7 cellular contexts compared by ENCODE assay signal in genomic region chr11:61430839-61431238, GRCh38. TPM values are rescaled to one million over a fixed set of nuclear protein-coding genes. Genes with fewer than 3 reads are reported as not detected.
DNase-seq lines count a peak whose midpoint lies in the region; TF ChIP-seq lines count a peak whose summit lies in the region.
"Not testable (repeated sequence)": the region's sequence is repeated elsewhere in the genome, so short reads cannot be mapped to it uniquely, and the experiment has no call there.

No MANE protein-coding gene starts in this region.

- H4K20me1 ChIP-seq in OCI-LY1 (ENCODE audit: insufficient read depth, low read length) = not testable (repeated sequence)

- peak overlapping the region; percentile 86 for H3K4me3 ChIP-seq in GM12865 (ENCODE audit: low read depth, low read length)
- H3K4me3 ChIP-seq in OCI-LY1 (ENCODE audit: low read depth, low read length, poor library complexity, severe bottlenecking) = peak overlapping the region; percentile 82
- peak overlapping the region; percentile 83 for H3K4me3 ChIP-seq in cardiac muscle cell
- H3K4me3 ChIP-seq in mucosa of rectum (ENCODE audit: low read length in 2 of 2) = peak overlapping the region; percentile 78 to 100
- H3K4me3 ChIP-seq in sigmoid colon = peak overlapping the region; percentile 82 to 93 (median 86)

- not testable (repeated sequence) for H3F3A ChIP-seq in OCI-LY1 (ENCODE audit: insufficient read depth, low read length)

- not testable (repeated sequence) for H3K27me3 ChIP-seq in OCI-LY1 (ENCODE audit: insufficient read depth, low read length); cardiac muscle cell; mucosa of rectum (ENCODE audit: control insufficient read depth in 2 of 2, insufficient read depth in 2 of 2, low read length in 2 of 2); sigmoid colon

- H3K4me1 Mint-ChIP-seq in activated T-cell treated with anti-CD3 and anti-CD28 coated beads, Interleukin-2, amount 50 U/mL, for 24 hours (ENCODE audit: low read depth) = peaks cover 67% of the 10 kb centered on the region
- peaks cover 50% of the 10 kb centered on the region for H3K4me1 Mint-ChIP-seq in chondrocyte (ENCODE audit: low read depth)

- not testable (repeated sequence) for H2AFZ ChIP-seq in OCI-LY1 (ENCODE audit: low read length)

- H3K27me3 Mint-ChIP-seq in activated T-cell treated with anti-CD3 and anti-CD28 coated beads, Interleukin-2, amount 50 U/mL, for 24 hours; chondrocyte (ENCODE audit: low read depth): not testable (repeated sequence)

- H3K9me3 ChIP-seq in OCI-LY1 (ENCODE audit: low read length); cardiac muscle cell (ENCODE audit: low read depth); mucosa of rectum (ENCODE audit: control insufficient read depth in 2 of 2, low read length in 2 of 2); sigmoid colon: not testable (repeated sequence)

- H3K9me3 Mint-ChIP-seq in activated T-cell treated with anti-CD3 and anti-CD28 coated beads, Interleukin-2, amount 50 U/mL, for 24 hours; chondrocyte (ENCODE audit: low read depth): not testable (repeated sequence)

- not testable (repeated sequence) for TF ChIP-seq POLR2A in sigmoid colon (IDR thresholded peaks at IDR 0.05)

- H3K36me3 ChIP-seq in OCI-LY1 (ENCODE audit: insufficient read depth, low read length) (peaks cover 36% of the 10 kb centered on the region), cardiac muscle cell (peaks cover 27% of the 10 kb centered on the region), mucosa of rectum (ENCODE audit: control insufficient read depth in 2 of 2, insufficient read depth in 2 of 2, low read length in 2 of 2) (peaks cover 12 to 23% of the 10 kb centered on the region in 2 donors), sigmoid colon (peaks cover 12 to 28% (median 22%) of the 10 kb centered on the region in 4 donors)

- 70 to 75% methylated on average over 10 of the region's 10 CpGs for WGBS in sigmoid colon, 2 donors

- peaks cover 71% of the 10 kb centered on the region for H3K79me2 ChIP-seq in OCI-LY1 (ENCODE audit: insufficient read depth, low read length)

- peak overlapping the region; percentile 99 for H3K27ac Mint-ChIP-seq in activated T-cell treated with anti-CD3 and anti-CD28 coated beads, Interleukin-2, amount 50 U/mL, for 24 hours
- H3K27ac Mint-ChIP-seq in chondrocyte (ENCODE audit: unreplicated experiment) = peak overlapping the region; percentile 99

- peak overlapping the region; percentile 97 for H3K4me3 Mint-ChIP-seq in activated T-cell treated with anti-CD3 and anti-CD28 coated beads, Interleukin-2, amount 50 U/mL, for 24 hours
- peak overlapping the region; percentile 95 for H3K4me3 Mint-ChIP-seq in chondrocyte (ENCODE audit: unreplicated experiment)

- H3K27ac ChIP-seq in OCI-LY1 (ENCODE audit: low read depth, low read length, poor library complexity, severe bottlenecking); cardiac muscle cell; mucosa of rectum (ENCODE audit: low read depth in 2 of 2, low read length in 2 of 2): not testable (repeated sequence)
- peak overlapping the region in 3 of 4 donors; percentile 93 to 99 (median 98) for H3K27ac ChIP-seq in sigmoid colon

- intact Hi-C loops in sigmoid colon (cut with DNase I) = loop anchor here (2.0 kb wide), 1 partner anchor 68 kb away; the partner anchor contains the start of gene TMEM138

- peaks cover 78% of the 10 kb centered on the region for H3K36me3 Mint-ChIP-seq in activated T-cell treated with anti-CD3 and anti-CD28 coated beads, Interleukin-2, amount 50 U/mL, for 24 hours (ENCODE audit: low read depth)
- peaks cover 13% of the 10 kb centered on the region for H3K36me3 Mint-ChIP-seq in chondrocyte (ENCODE audit: low read depth)

- peaks cover 31% of the 10 kb centered on the region for H3K4me1 ChIP-seq in OCI-LY1 (ENCODE audit: insufficient read depth, low read length, severe bottlenecking)
- H3K4me1 ChIP-seq in cardiac muscle cell (ENCODE audit: low read depth) = not testable (repeated sequence)
- H3K4me1 ChIP-seq in mucosa of rectum (ENCODE audit: control insufficient read depth in 2 of 2, insufficient read depth in 2 of 2, low read length in 2 of 2) = peaks cover 15 to 17% of the 10 kb centered on the region in 2 donors
- H3K4me1 ChIP-seq in sigmoid colon = peaks cover 0 to 55% (median 47%) of the 10 kb centered on the region in 4 donors

- H3K4me2 ChIP-seq in OCI-LY1 (ENCODE audit: low read length) = peak overlapping the region; percentile 69

- not testable (repeated sequence) for H3K9me2 ChIP-seq in OCI-LY1 (ENCODE audit: low read depth, low read length)

- H3K9ac ChIP-seq in OCI-LY1 (ENCODE audit: low read length) (peak overlapping the region; percentile 88), mucosa of rectum (ENCODE audit: low read depth in 1 of 2, low read length in 2 of 2) (peak overlapping the region; percentile 75 to 97)

- not testable (repeated sequence) for TF ChIP-seq CTCF in GM12865 (IDR thresholded peaks at IDR 0.05; ENCODE audit: insufficient read depth, low read depth, low read length, missing control alignments); OCI-LY1 (IDR thresholded peaks at IDR 0.05; ENCODE audit: low read length); chondrocyte (IDR thresholded peaks at IDR 0.05); cardiac muscle cell (IDR thresholded peaks at IDR 0.05; ENCODE audit: low read depth, low read length); sigmoid colon (IDR thresholded peaks at IDR 0.05)

- not testable (repeated sequence) for DNase-seq in GM12865 (ENCODE audit: low read depth); activated T-cell treated with anti-CD3 and anti-CD28 coated beads, Interleukin-2, amount 50 U/mL, for 24 hours; chondrocyte (ENCODE audit: low spot score); cardiac muscle cell (ENCODE audit: low read depth in 1 of 2, low spot score in 1 of 2); sigmoid colon

- not testable (repeated sequence) for TF ChIP-seq EP300 in sigmoid colon (IDR thresholded peaks at IDR 0.05)

RNA-seq across cellular contexts. Expression of gene SDHAF2, which starts 0.9 kb away (rescaled TPM):
- total RNA-seq in chondrocyte (33.8 to 34.8 TPM (median 34.5 TPM) in 3 replicates), cardiac muscle cell (21.3 and 28.1 TPM in 2 replicates), sigmoid colon (10 to 100 TPM; 27.3 to 97.3 (median 61.2) TPM)
- polyA plus RNA-seq in cardiac muscle cell (55.8 and 67.4 TPM in 2 replicates), sigmoid colon (10 to 100 TPM; 45.7 to 62.5 (median 61.7) TPM)

RNA-seq across cellular contexts. Expression of gene CPSF7, which starts 1.1 kb away (rescaled TPM):
- 61.2 to 66.2 TPM (median 65.0 TPM) in 3 replicates for total RNA-seq in chondrocyte
- total RNA-seq in cardiac muscle cell = 46.9 and 64.7 TPM in 2 replicates
- 34.6 and 55.5 TPM in 2 replicates for polyA plus RNA-seq in cardiac muscle cell
- total RNA-seq in sigmoid colon = 10 to 100 TPM; 38.2 to 45.4 (median 42.0) TPM
- polyA plus RNA-seq in sigmoid colon = 10 to 100 TPM; 18.0 to 48.4 (median 19.0) TPM

RNA-seq across cellular contexts. Expression of gene TMEM216, which starts 38.5 kb away (rescaled TPM):
- total RNA-seq in chondrocyte (9.3 to 14.4 TPM (median 9.8 TPM) in 3 replicates), cardiac muscle cell (12.5 and 19.3 TPM in 2 replicates), sigmoid colon (10 to 100 TPM in 3 of 4 donors, 1 to 10 TPM in 1; 6.9 to 17.6 (median 12.0) TPM)
- polyA plus RNA-seq in cardiac muscle cell (20.1 and 21.5 TPM in 2 replicates), sigmoid colon (10 to 100 TPM; 12.5 to 14.4 (median 14.1) TPM)
